In genomic region chr2:162587653-162588052, GRCh38 we compare ENCODE assay signal across 14 cellular contexts.
DNase-seq lines count a peak whose midpoint lies in the region; ATAC-seq and TF ChIP-seq lines count a peak whose summit lies in the region.
"Had no signal": no experiment of that assay in that cellular context is flagged by ENCODE, and none has a peak within 500 bp of the region (broad histone marks: within the 10 kb centered on the region; RNA-seq: fewer than 3 reads in every experiment).

No MANE protein-coding gene starts in this region.

- no peak for TF ChIP-seq CTCF in progenitor cell of endocrine pancreas (IDR thresholded peaks at IDR 0.05; ENCODE audit: unreplicated experiment)

- H3K4me1 Mint-ChIP-seq in progenitor cell of endocrine pancreas (ENCODE audit: low read depth): peaks cover 37% of the 10 kb centered on the region
- H3K4me1 Mint-ChIP-seq: B cell had no signal

- DNase-seq in DMS53 (lab: John Stamatoyannopoulos, UW) (peak; percentile 27), DMS53 treated with DMSO at 0.1 percent for 48 hours (lab: John Stamatoyannopoulos, UW; ENCODE audit: unreplicated experiment) (no peak), left colon (no peak), progenitor cell of endocrine pancreas (ENCODE audit: low spot score, unreplicated experiment) (no peak)
- no peak for DNase-seq in activated naive CD4-positive, alpha-beta T cell (lab: John Stamatoyannopoulos, UW)
- DNase-seq: AML-193; Caco-2; Calu3; CD4-positive, alpha-beta T cell; CD8-positive, alpha-beta T cell; DMS79 treated with DMSO at 0.1 percent for 48 hours; GF-D8 had no signal

- no peak overlapping the region for H3K4me3 Mint-ChIP-seq in progenitor cell of endocrine pancreas (ENCODE audit: low read depth)
- H3K4me3 Mint-ChIP-seq: B cell; CD4-positive, alpha-beta T cell; CD8-positive, alpha-beta T cell had no signal

- peak overlapping the region; percentile 62 for H3K27ac Mint-ChIP-seq in progenitor cell of endocrine pancreas
- H3K27ac Mint-ChIP-seq: B cell; CD4-positive, alpha-beta T cell; CD8-positive, alpha-beta T cell had no signal

- no peaks in the 10 kb centered on the region for H3K27me3 Mint-ChIP-seq in progenitor cell of endocrine pancreas
- H3K27me3 Mint-ChIP-seq: B cell; CD4-positive, alpha-beta T cell had no signal

- intact Hi-C loops in left colon (cut with DNase I, micrococcal nuclease): no loop called here

- peak; percentile 56 for ATAC-seq in left colon
- ATAC-seq: A549; CD8-positive, alpha-beta T cell had no signal

- no peaks in the 10 kb centered on the region for H3K9me3 Mint-ChIP-seq in progenitor cell of endocrine pancreas (ENCODE audit: low read depth)
- H3K9me3 Mint-ChIP-seq: CD4-positive, alpha-beta T cell; CD8-positive, alpha-beta T cell had no signal

- H3K36me3 Mint-ChIP-seq in progenitor cell of endocrine pancreas (ENCODE audit: insufficient read depth): peaks cover 5% of the 10 kb centered on the region
- H3K36me3 Mint-ChIP-seq: CD8-positive, alpha-beta T cell had no signal
